Comparison of ENCODE assay signal across 8 cellular contexts in genomic region chr17:75270966-75271232, GRCh38. TPM values are rescaled to one million over a fixed set of nuclear protein-coding genes. Genes with fewer than 3 reads are reported as not detected.
DNase-seq lines count a peak whose midpoint lies in the region; ATAC-seq, FAIRE-seq and TF ChIP-seq lines count a peak whose summit lies in the region.

Gene MIF4GD, minus strand, starts transcription at chr17:75271231. Its CDS starts 1,036 bp downstream, at chr17:75270195.

- H3K36me3 ChIP-seq in BE2C: peaks cover 34% of the 10 kb centered on the region

- H3K9me3 ChIP-seq in BE2C: no peaks in the 10 kb centered on the region

- no peak for FAIRE-seq in H54 (lab: Jason Lieb, UNC)

- peak; percentile 29 for ATAC-seq in HG02763 (IDR thresholded peaks at IDR 0.05; ENCODE audit: unreplicated experiment)
- ATAC-seq in stimulated activated effector memory CD8-positive, alpha-beta T cell treated with anti-CD3 and anti-CD28 coated beads, Interleukin-12 subunit alpha, Interleukin-12 subunit beta, amount 100 ng/mL, for 72 hours: peak; percentile 43

- H3K4me1 ChIP-seq in BE2C: peaks cover 19% of the 10 kb centered on the region

- H3K27me3 ChIP-seq in BE2C: no peaks in the 10 kb centered on the region

- no peak for TF ChIP-seq POLR2A in H54 (IDR thresholded peaks at IDR 0.05; ENCODE audit: low read depth, low read length)

- DNase-seq in BE2C (no peak), amniotic epithelial cell (ENCODE audit: low read depth) (peak; percentile 43), H54 (ENCODE audit: insufficient read length, low spot score) (no peak), HPDE6-E6E7 (ENCODE audit: extremely low spot score) (no peak), amniotic stem cell (lab: John Stamatoyannopoulos, UW) (no peak)
- no peak for DNase-seq in stimulated activated effector memory CD8-positive, alpha-beta T cell treated with anti-CD3 and anti-CD28 coated beads, Interleukin-12 subunit alpha, Interleukin-12 subunit beta, amount 100 ng/mL, for 72 hours (ENCODE audit: low spot score in 2 of 2)

- peak within 1 kb of the TSS; percentile 83 for H3K4me3 Mint-ChIP-seq in stimulated activated effector memory CD8-positive, alpha-beta T cell treated with anti-CD3 and anti-CD28 coated beads, Interleukin-12 subunit alpha, Interleukin-12 subunit beta, amount 100 ng/mL, for 72 hours

- peak within 1 kb of the TSS; percentile 94 for H3K27ac Mint-ChIP-seq in stimulated activated effector memory CD8-positive, alpha-beta T cell treated with anti-CD3 and anti-CD28 coated beads, Interleukin-12 subunit alpha, Interleukin-12 subunit beta, amount 100 ng/mL, for 72 hours

- no peak for TF ChIP-seq CTCF in BE2C (IDR thresholded peaks at IDR 0.05; ENCODE audit: low read depth, low read length)

- H3K9me3 Mint-ChIP-seq in stimulated activated effector memory CD8-positive, alpha-beta T cell treated with anti-CD3 and anti-CD28 coated beads, Interleukin-12 subunit alpha, Interleukin-12 subunit beta, amount 100 ng/mL, for 72 hours: no peaks in the 10 kb centered on the region

- peaks cover 65% of the 10 kb centered on the region for H3K36me3 Mint-ChIP-seq in stimulated activated effector memory CD8-positive, alpha-beta T cell treated with anti-CD3 and anti-CD28 coated beads, Interleukin-12 subunit alpha, Interleukin-12 subunit beta, amount 100 ng/mL, for 72 hours

- H3K4me3 ChIP-seq in BE2C (ENCODE audit: low read depth, low read length) (peak within 1 kb of the TSS; percentile 93), iPS-11a (ENCODE audit: low read depth, low read length) (peak within 1 kb of the TSS; percentile 83)

- peaks cover 59% of the 10 kb centered on the region for H3K4me1 Mint-ChIP-seq in stimulated activated effector memory CD8-positive, alpha-beta T cell treated with anti-CD3 and anti-CD28 coated beads, Interleukin-12 subunit alpha, Interleukin-12 subunit beta, amount 100 ng/mL, for 72 hours

RNA-seq across cellular contexts. Expression of gene MIF4GD, which starts in this region (rescaled TPM):
- polyA plus RNA-seq in BE2C (2012; ENCODE audit: insufficient read depth, insufficient read length, low read depth): 61.8 TPM
